15 cellular contexts compared by ENCODE assay signal in genomic region chr12:2481951-2482350, GRCh38.
"Had no signal": no experiment of that assay in that cellular context is flagged by ENCODE, and none has a peak within 500 bp of the region (broad histone marks: within the 10 kb centered on the region; RNA-seq: fewer than 3 reads in every experiment).

No MANE protein-coding gene starts in this region.

- H3K27ac ChIP-seq: foreskin keratinocyte, lower lobe of right lung, ovary, tibial nerve had no signal

- H3K27me3 ChIP-seq: foreskin keratinocyte, ovary, tibial nerve had no signal

- H3K4me3 ChIP-seq: lower lobe of right lung, ovary, tibial nerve had no signal

- H3K36me3 ChIP-seq: lower lobe of right lung, ovary, tibial nerve had no signal

- ATAC-seq: foreskin keratinocyte; lower lobe of right lung; stimulated activated memory B cell treated with anti-CD40 and anti-IgM and Interleukin-4, amounts not matched to agents 10 μg/mL and 1 μg/mL and 100 μg/mL, for 72 hours had no signal

- H3K4me1 ChIP-seq: foreskin keratinocyte, lower lobe of right lung, tibial nerve had no signal

- DNase-seq: activated B cell treated with CpG ODN at 0.5 μM for 24 hours; activated CD4-positive, alpha-beta T cell treated with anti-CD3 and anti-CD28 coated beads, Interleukin-2, amount 10 ng/mL, durations not matched to agents 24 days and 14 days; activated CD8-positive, alpha-beta memory T cell treated with anti-CD3 and anti-CD28 coated beads for 24 hours; activated naive CD8-positive, alpha-beta T cell treated with anti-CD3 and anti-CD28 coated beads for 36 hours; amygdala; cortex of kidney; effector memory CD4-positive, alpha-beta T cell; foreskin keratinocyte; glutamatergic neuron; kidney glomerular epithelial cell; lower lobe of right lung; ovary; stimulated activated CD4-positive, alpha-beta T cell treated with anti-CD3 and anti-CD28 coated beads, Interleukin-2, amount 100 ng/mL, for 48 hours had no signal

- H3K9me3 ChIP-seq: lower lobe of right lung, ovary, tibial nerve had no signal
